Comparison of ENCODE assay signal across 12 cellular contexts in genomic region chr10:3961082-3961481, GRCh38.
DNase-seq lines count a peak whose midpoint lies in the region; ATAC-seq and TF ChIP-seq lines count a peak whose summit lies in the region.
"Had no signal": no experiment of that assay in that cellular context is flagged by ENCODE, and none has a peak within 500 bp of the region (broad histone marks: within the 10 kb centered on the region; RNA-seq: fewer than 3 reads in every experiment).

No MANE protein-coding gene starts in this region.

- peak overlapping the region; percentile 71 for H3K27ac Mint-ChIP-seq in T-helper 1 cell treated with Interleukin-12 subunit alpha and Interleukin-12 subunit beta and Interleukin-4 antibody, amounts not matched to agents 30 μg/mL and 1 μg/mL, for 36 hours
- peak overlapping the region; percentile 8 for H3K27ac Mint-ChIP-seq in memory B cell

- peaks cover 29% of the 10 kb centered on the region for H3K4me1 Mint-ChIP-seq in T-helper 1 cell treated with Interleukin-12 subunit alpha and Interleukin-12 subunit beta and Interleukin-4 antibody, amounts not matched to agents 30 μg/mL and 1 μg/mL, for 36 hours (ENCODE audit: low read depth)
- peaks cover 19% of the 10 kb centered on the region for H3K4me1 Mint-ChIP-seq in memory B cell

- no peaks in the 10 kb centered on the region for H3K9me3 ChIP-seq in psoas muscle
- H3K9me3 ChIP-seq: esophagus squamous epithelium, SK-N-SH had no signal

- H3K27ac ChIP-seq in psoas muscle = no peak overlapping the region
- H3K27ac ChIP-seq: esophagus squamous epithelium had no signal

- peak overlapping the region; percentile 37 for H3K4me3 Mint-ChIP-seq in T-helper 1 cell treated with Interleukin-12 subunit alpha and Interleukin-12 subunit beta and Interleukin-4 antibody, amounts not matched to agents 30 μg/mL and 1 μg/mL, for 36 hours
- H3K4me3 Mint-ChIP-seq in memory B cell = no peak overlapping the region

- WGBS in psoas muscle, 3 donors = 80 to 83% (median 82%) methylated on average over 4 of the region's 4 CpGs

- H3K36me3 ChIP-seq in psoas muscle (ENCODE audit: insufficient read depth in 1 of 2, low read depth in 1 of 2) = no peaks in the 10 kb centered on the region
- H3K36me3 ChIP-seq: esophagus squamous epithelium had no signal

- intact Hi-C loops in psoas muscle (cut with DNase I) = no loop called here

- peaks cover 4% of the 10 kb centered on the region for H3K36me3 Mint-ChIP-seq in T-helper 1 cell treated with Interleukin-12 subunit alpha and Interleukin-12 subunit beta and Interleukin-4 antibody, amounts not matched to agents 30 μg/mL and 1 μg/mL, for 36 hours (ENCODE audit: low read depth)
- H3K36me3 Mint-ChIP-seq in memory B cell = no peaks in the 10 kb centered on the region

- DNase-seq in memory B cell (ENCODE audit: low spot score in 2 of 2) = no peak
- no peak for DNase-seq in psoas muscle
- DNase-seq in kidney tubule cell (ENCODE audit: low spot score) = no peak
- DNase-seq in NCI-H1417 treated with DMSO at 0.1 percent for 48 hours (lab: John Stamatoyannopoulos, UW) = no peak
- no peak for DNase-seq in RKO (ENCODE audit: low spot score)
- DNase-seq: aorta; esophagus squamous epithelium; SK-N-SH; stimulated activated naive CD4-positive, alpha-beta T cell treated with Interleukin-2 at 50 U/mL for 16 hours had no signal

- H3K9me3 Mint-ChIP-seq in T-helper 1 cell treated with Interleukin-12 subunit alpha and Interleukin-12 subunit beta and Interleukin-4 antibody, amounts not matched to agents 30 μg/mL and 1 μg/mL, for 36 hours = no peaks in the 10 kb centered on the region
- H3K9me3 Mint-ChIP-seq in memory B cell = no peaks in the 10 kb centered on the region

- H3K4me3 ChIP-seq in psoas muscle = no peak overlapping the region
- H3K4me3 ChIP-seq: esophagus squamous epithelium had no signal

- H3K4me1 ChIP-seq in psoas muscle = no peaks in the 10 kb centered on the region

- TF ChIP-seq CTCF in psoas muscle (IDR thresholded peaks at IDR 0.05) = no peak

- no peaks in the 10 kb centered on the region for H3K27me3 Mint-ChIP-seq in T-helper 1 cell treated with Interleukin-12 subunit alpha and Interleukin-12 subunit beta and Interleukin-4 antibody, amounts not matched to agents 30 μg/mL and 1 μg/mL, for 36 hours (ENCODE audit: low read depth)
- no peaks in the 10 kb centered on the region for H3K27me3 Mint-ChIP-seq in memory B cell

- no peaks in the 10 kb centered on the region for H3K27me3 ChIP-seq in psoas muscle (ENCODE audit: insufficient read depth in 3 of 3, low read length in 2 of 3)
- H3K27me3 ChIP-seq: esophagus squamous epithelium had no signal

- ATAC-seq in GM18861 (IDR thresholded peaks at IDR 0.05; ENCODE audit: unreplicated experiment) = peak; percentile 72
- peak; percentile 64 for ATAC-seq in HG02610 (IDR thresholded peaks at IDR 0.05; ENCODE audit: unreplicated experiment)
- ATAC-seq in memory B cell (ENCODE audit: low read depth) = peak; percentile 95
- no peak for ATAC-seq in psoas muscle

Comparison
In these comparisons a context has a peak if more than half of its experiments do, and no peak if none do; other contexts are left out.
1. ATAC-seq: peak in GM18861 (single experiment), HG02610 (single experiment) and memory B cell (single experiment); none in psoas muscle (0 of 4).